ENCODE assay signal across 21 cellular contexts in genomic region chr6:43982084-43982625, GRCh38.
DNase-seq lines count a peak whose midpoint lies in the region; ATAC-seq and TF ChIP-seq lines count a peak whose summit lies in the region.
"Had no signal": no experiment of that assay in that cellular context is flagged by ENCODE, and none has a peak within 500 bp of the region (broad histone marks: within the 10 kb centered on the region; RNA-seq: fewer than 3 reads in every experiment).

No MANE protein-coding gene starts in this region.

- peak; percentile 2 for DNase-seq in activated naive CD8-positive, alpha-beta T cell treated with anti-CD3 and anti-CD28 coated beads, Interleukin-2, amount 10 ng/mL, durations not matched to agents 7 days and 5 days
- no peak for DNase-seq in activated naive CD8-positive, alpha-beta T cell treated with anti-CD3 and anti-CD28 coated beads for 36 hours
- DNase-seq in activated CD8-positive, alpha-beta memory T cell treated with anti-CD3 and anti-CD28 coated beads, Interleukin-2, amount 50 U/mL, for 48 hours: peak; percentile 26
- DNase-seq in left lobe of liver (ENCODE audit: low spot score) (peak; percentile 31), testis (peak; percentile 14), type B pancreatic cell (ENCODE audit: extremely low spot score, unreplicated experiment) (no peak)
- DNase-seq: COR-L47; EL; GOT3; HFFc6; KG1; NCI-H1436; NCI-H2029; NCI-H2171; NCI-H446 treated with DMSO at 0.1 percent for 48 hours; NK-92 treated with Interleukin-12 subunit alpha and Interleukin-12 subunit beta, amount 100 ng/mL, for 24 hours; OCI-M1 had no signal

- no peak for ATAC-seq in activated naive CD8-positive, alpha-beta T cell treated with anti-CD3 and anti-CD28 coated beads, Interleukin-2, amount 10 ng/mL, durations not matched to agents 7 days and 5 days (ENCODE audit: low read depth)
- ATAC-seq in left lobe of liver (no peak), GM19467 (IDR thresholded peaks at IDR 0.05; ENCODE audit: unreplicated experiment) (no peak), GM19023 (IDR thresholded peaks at IDR 0.05; ENCODE audit: unreplicated experiment) (no peak)
- ATAC-seq: A549 had no signal

- H3K9me3 Mint-ChIP-seq in activated naive CD8-positive, alpha-beta T cell treated with anti-CD3 and anti-CD28 coated beads, Interleukin-2, amount 10 ng/mL, durations not matched to agents 7 days and 5 days: no peaks in the 10 kb centered on the region
- no peaks in the 10 kb centered on the region for H3K9me3 Mint-ChIP-seq in activated naive CD8-positive, alpha-beta T cell treated with anti-CD3 and anti-CD28 coated beads for 36 hours
- H3K9me3 Mint-ChIP-seq in type B pancreatic cell: no peaks in the 10 kb centered on the region
- H3K9me3 Mint-ChIP-seq: CD14-positive monocyte, HFFc6 had no signal

- TF ChIP-seq CTCF in testis (IDR thresholded peaks at IDR 0.05) (no peak), type B pancreatic cell (conservative IDR thresholded peaks at IDR 0.05) (no peak)

- POLR2A ChIA-PET in activated naive CD8-positive, alpha-beta T cell treated with anti-CD3 and anti-CD28 coated beads, Interleukin-2, amount 10 ng/mL, durations not matched to agents 7 days and 5 days (lab: Charles Lee): no interaction called here

- no peaks in the 10 kb centered on the region for H3K36me3 ChIP-seq in testis (ENCODE audit: low read depth, missing control alignments)

- H3K4me1 Mint-ChIP-seq in activated naive CD8-positive, alpha-beta T cell treated with anti-CD3 and anti-CD28 coated beads, Interleukin-2, amount 10 ng/mL, durations not matched to agents 7 days and 5 days: peaks cover 6% of the 10 kb centered on the region
- H3K4me1 Mint-ChIP-seq in activated naive CD8-positive, alpha-beta T cell treated with anti-CD3 and anti-CD28 coated beads for 36 hours: peaks cover 3% of the 10 kb centered on the region
- H3K4me1 Mint-ChIP-seq in type B pancreatic cell (ENCODE audit: unreplicated experiment): peaks cover 16% of the 10 kb centered on the region

- no peak for TF ChIP-seq POLR2A in testis (IDR thresholded peaks at IDR 0.05)

- H3K27ac ChIP-seq in testis: no peak overlapping the region
- H3K27ac ChIP-seq: A549 had no signal

- no peak overlapping the region for H3K27ac Mint-ChIP-seq in activated naive CD8-positive, alpha-beta T cell treated with anti-CD3 and anti-CD28 coated beads, Interleukin-2, amount 10 ng/mL, durations not matched to agents 7 days and 5 days
- H3K27ac Mint-ChIP-seq in activated naive CD8-positive, alpha-beta T cell treated with anti-CD3 and anti-CD28 coated beads for 36 hours: no peak overlapping the region
- no peak overlapping the region for H3K27ac Mint-ChIP-seq in type B pancreatic cell
- H3K27ac Mint-ChIP-seq: CD14-positive monocyte, HFFc6 had no signal

- no peaks in the 10 kb centered on the region for H3K4me1 ChIP-seq in testis
- H3K4me1 ChIP-seq: A549 had no signal

- H3K4me3 ChIP-seq in testis: no peak overlapping the region
- H3K4me3 ChIP-seq: A549 had no signal

- no peak overlapping the region for H3K4me3 Mint-ChIP-seq in activated naive CD8-positive, alpha-beta T cell treated with anti-CD3 and anti-CD28 coated beads, Interleukin-2, amount 10 ng/mL, durations not matched to agents 7 days and 5 days
- H3K4me3 Mint-ChIP-seq in activated naive CD8-positive, alpha-beta T cell treated with anti-CD3 and anti-CD28 coated beads for 36 hours: no peak overlapping the region
- H3K4me3 Mint-ChIP-seq in type B pancreatic cell: no peak overlapping the region
- H3K4me3 Mint-ChIP-seq: CD14-positive monocyte, HFFc6 had no signal

- H3K27me3 Mint-ChIP-seq in activated naive CD8-positive, alpha-beta T cell treated with anti-CD3 and anti-CD28 coated beads, Interleukin-2, amount 10 ng/mL, durations not matched to agents 7 days and 5 days: peaks cover 4% of the 10 kb centered on the region
- H3K27me3 Mint-ChIP-seq in activated naive CD8-positive, alpha-beta T cell treated with anti-CD3 and anti-CD28 coated beads for 36 hours: peaks cover 5% of the 10 kb centered on the region
- peaks cover 20% of the 10 kb centered on the region for H3K27me3 Mint-ChIP-seq in type B pancreatic cell

- H3K36me3 Mint-ChIP-seq in activated naive CD8-positive, alpha-beta T cell treated with anti-CD3 and anti-CD28 coated beads, Interleukin-2, amount 10 ng/mL, durations not matched to agents 7 days and 5 days: no peaks in the 10 kb centered on the region
- H3K36me3 Mint-ChIP-seq in activated naive CD8-positive, alpha-beta T cell treated with anti-CD3 and anti-CD28 coated beads for 36 hours: no peaks in the 10 kb centered on the region
- no peaks in the 10 kb centered on the region for H3K36me3 Mint-ChIP-seq in type B pancreatic cell

- 53 to 61% methylated on average over 2 of the region's 2 CpGs for WGBS in testis, 2 donors

- no peaks in the 10 kb centered on the region for H3K9me3 ChIP-seq in testis
- H3K9me3 ChIP-seq: A549 had no signal

- intact Hi-C loops in testis (cut with DNase I; ENCODE audit: low total_unique reads): no loop called here

- H3K27me3 ChIP-seq in testis: no peaks in the 10 kb centered on the region

Comparison
In these comparisons a context has a peak if more than half of its experiments do, and no peak if none do; other contexts are left out.
1. DNase-seq: peak in activated naive CD8-positive, alpha-beta T cell treated with anti-CD3 and anti-CD28 coated beads, Interleukin-2, amount 10 ng/mL, durations not matched to agents 7 days and 5 days (single experiment), activated CD8-positive, alpha-beta memory T cell treated with anti-CD3 and anti-CD28 coated beads, Interleukin-2, amount 50 U/mL, for 48 hours (single experiment), left lobe of liver (single experiment) and testis (single experiment); none in activated naive CD8-positive, alpha-beta T cell treated with anti-CD3 and anti-CD28 coated beads for 36 hours (single experiment) and type B pancreatic cell (single experiment).